ENCODE assay signal across 32 cellular contexts in the genomic region with DNA sequence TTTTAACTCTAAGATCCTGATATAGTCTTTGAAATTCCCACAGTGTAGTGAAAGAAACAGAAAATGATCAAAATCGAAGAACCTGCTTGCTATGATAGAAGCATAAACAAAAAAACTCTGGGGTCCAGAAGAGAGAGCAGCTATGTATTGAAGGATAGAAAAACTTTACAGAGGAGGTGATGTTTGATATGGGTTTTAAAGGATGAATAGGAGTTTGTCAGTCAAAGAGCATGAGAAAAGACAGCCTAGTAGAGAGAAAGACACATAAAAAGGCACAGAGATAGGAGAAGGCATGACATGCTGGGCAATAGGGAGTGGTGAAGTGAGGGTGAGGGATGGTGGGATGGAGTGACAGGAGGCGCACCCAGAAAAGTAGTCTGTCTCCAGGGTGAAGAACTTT.
"Had no signal": no experiment of that assay in that cellular context is flagged by ENCODE, and none has a peak within 500 bp of the region (broad histone marks: within the 10 kb centered on the region; RNA-seq: fewer than 3 reads in every experiment).

No MANE protein-coding gene starts in this region.

- H3K4me1 ChIP-seq: adrenal gland, ascending aorta, body of pancreas, breast epithelium had no signal

- H3K4me3 ChIP-seq: adrenal gland, ascending aorta, body of pancreas, breast epithelium, cardiac muscle cell had no signal

- H3K36me3 ChIP-seq: adrenal gland, ascending aorta, brain microvascular endothelial cell, breast epithelium, cardiac muscle cell had no signal

- H3K27ac ChIP-seq: adrenal gland, ascending aorta, body of pancreas, brain microvascular endothelial cell, breast epithelium, cardiac muscle cell had no signal

- H3K27me3 ChIP-seq: adrenal gland, ascending aorta, body of pancreas, brain microvascular endothelial cell, breast epithelium, cardiac muscle cell had no signal

- DNase-seq: activated effector memory CD4-positive, alpha-beta T cell treated with anti-CD3 and anti-CD28 coated beads, Interleukin-2, amount 50 U/mL, for 16 hours; activated effector memory CD4-positive, alpha-beta T cell treated with Interleukin-2 at 50 U/mL for 16 hours; activated gamma-delta T cell; activated gamma-delta T cell treated with Interleukin-2 at 50 U/mL for 16 hours; activated naive CD4-positive, alpha-beta T cell; activated naive CD4-positive, alpha-beta T cell treated with anti-CD3 and anti-CD28 coated beads for 36 hours; activated naive CD4-positive, alpha-beta T cell treated with anti-CD3 and anti-CD28 coated beads, Interleukin-2, amount 10 ng/mL, durations not matched to agents 7 days and 5 days; activated naive CD4-positive, alpha-beta T cell treated with anti-CD3 and anti-CD28 coated beads, Interleukin-2, amount 50 U/mL, for 16 hours; activated naive CD4-positive, alpha-beta T cell treated with Interleukin-2 at 50 U/mL for 16 hours; activated naive CD8-positive, alpha-beta T cell treated with anti-CD3 and anti-CD28 coated beads for 36 hours; activated naive CD8-positive, alpha-beta T cell treated with anti-CD3 and anti-CD28 coated beads, Interleukin-2, amount 10 ng/mL, durations not matched to agents 7 days and 5 days; activated naive CD8-positive, alpha-beta T cell treated with anti-CD3 and anti-CD28 coated beads, Interleukin-2, amount 50 U/mL, for 24 hours; activated T-cell treated with anti-CD3 and anti-CD28 coated beads, Interleukin-2, amount 50 U/mL, for 1 hour; activated T-cell treated with anti-CD3 and anti-CD28 coated beads, Interleukin-2, amount 50 U/mL, for 24 hours; activated T-cell treated with anti-CD3 and anti-CD28 coated beads, Interleukin-2, amount 50 U/mL, for 4 hours; activated T-cell treated with anti-CD3 and anti-CD28 coated beads, Interleukin-2, amount 50 U/mL, for 48 hours; activated T-cell treated with anti-CD3 and anti-CD28 coated beads, Interleukin-2, amount 50 U/mL, for 72 hours; adrenal gland; amniotic stem cell; amygdala; anterior cingulate cortex; aorta; body of pancreas; brain microvascular endothelial cell; caudate nucleus; central memory CD4-positive, alpha-beta T cell; cerebellar nuclear complex had no signal

- ATAC-seq: activated naive CD4-positive, alpha-beta T cell treated with anti-CD3 and anti-CD28 coated beads, Interleukin-2, amount 50 U/mL, for 72 hours; activated naive CD8-positive, alpha-beta T cell treated with anti-CD3 and anti-CD28 coated beads, Interleukin-2, amount 50 U/mL, for 24 hours; activated T-cell treated with anti-CD3 and anti-CD28 coated beads, Interleukin-2, amount 50 U/mL, for 4 hours; activated T-cell treated with anti-CD3 and anti-CD28 coated beads, Interleukin-2, amount 50 U/mL, for 72 hours; activated T-helper 17 cell treated with anti-CD3 and anti-CD28 coated beads, Interleukin-2, amount 50 U/mL, for 72 hours; body of pancreas had no signal

- H3K9me3 ChIP-seq: adrenal gland, ascending aorta, body of pancreas, breast epithelium had no signal
